11 cellular contexts compared by ENCODE assay signal in the genomic region with DNA sequence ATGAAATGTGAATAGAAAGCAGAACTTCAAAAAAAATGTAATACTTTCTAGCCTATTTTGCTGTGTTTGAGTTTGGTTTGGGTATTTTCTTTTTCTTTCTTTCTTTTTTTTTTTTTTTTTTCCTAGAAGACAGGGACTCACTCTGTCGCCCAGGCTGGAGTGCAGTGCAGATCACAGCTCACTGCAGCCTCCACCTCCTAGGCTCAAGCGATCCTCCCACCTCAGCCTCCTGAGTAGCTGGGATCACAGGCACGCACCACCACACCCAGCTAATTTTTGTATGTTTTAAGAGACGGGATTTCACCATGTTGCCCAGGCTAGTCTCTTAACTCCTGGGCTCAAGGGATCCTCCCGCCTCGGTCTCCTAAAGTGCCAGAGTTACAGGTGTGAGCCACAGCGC. TPM values are rescaled to one million over a fixed set of nuclear protein-coding genes. Genes with fewer than 3 reads are reported as not detected.
DNase-seq lines count a peak whose midpoint lies in the region; ATAC-seq and TF ChIP-seq lines count a peak whose summit lies in the region.
"Not testable (repeated sequence)": the region's sequence is repeated elsewhere in the genome, so short reads cannot be mapped to it uniquely, and the experiment has no call there.
"Had no signal": no experiment of that assay in that cellular context is flagged by ENCODE, and none has a peak within 500 bp of the region (broad histone marks: within the 10 kb centered on the region; RNA-seq: fewer than 3 reads in every experiment).

No MANE protein-coding gene starts in this region.

- H3K4me3 Mint-ChIP-seq in activated naive CD8-positive, alpha-beta T cell treated with anti-CD3 and anti-CD28 coated beads, Interleukin-2, amount 10 ng/mL, durations not matched to agents 7 days and 5 days: peak overlapping the region; percentile 97
- H3K4me3 Mint-ChIP-seq in endodermal cell: peak overlapping the region; percentile 91

- not testable (repeated sequence) for H3K27ac ChIP-seq in HL-60 (replicated peaks); SU-DHL-6 (ENCODE audit: low read depth, low read length); endodermal cell (ENCODE audit: low read depth, low read length); iPS-20b (ENCODE audit: low read length); neural cell (ENCODE audit: low read length)
- peak overlapping the region in 4 of 5 donors; percentile 85 to 91 (median 88) for H3K27ac ChIP-seq in stomach

- not testable (repeated sequence) for H3K9me2 ChIP-seq in SU-DHL-6 (replicated peaks; ENCODE audit: insufficient read depth, low read length); neural cell (ENCODE audit: insufficient read depth, low read length)

- not testable (repeated sequence) for H3K9me3 Mint-ChIP-seq in activated naive CD8-positive, alpha-beta T cell treated with anti-CD3 and anti-CD28 coated beads, Interleukin-2, amount 10 ng/mL, durations not matched to agents 7 days and 5 days; endodermal cell

- H3K36me3 ChIP-seq in BE2C (peaks cover 30% of the 10 kb centered on the region), SU-DHL-6 (ENCODE audit: low read length) (peaks cover 24% of the 10 kb centered on the region), endodermal cell (ENCODE audit: control insufficient read depth, insufficient read depth, low read length) (peaks cover 34% of the 10 kb centered on the region), iPS-20b (ENCODE audit: insufficient read depth, low read depth, low read length) (peaks cover 41% of the 10 kb centered on the region), stomach (peaks cover 11 to 46% (median 37%) of the 10 kb centered on the region in 4 donors)
- H3K36me3 ChIP-seq in neural cell (ENCODE audit: insufficient read depth, low read length): not testable (repeated sequence)

- H3K27me3 ChIP-seq in BE2C; HL-60 (ENCODE audit: insufficient read depth, poor library complexity, severe bottlenecking); SU-DHL-6 (ENCODE audit: low read length); endodermal cell (ENCODE audit: control insufficient read depth, insufficient read depth, low read length, poor library complexity, severe bottlenecking); iPS-20b (ENCODE audit: insufficient read depth, low read length); neural cell (ENCODE audit: insufficient read depth, low read depth, low read length); stomach: not testable (repeated sequence)

- peak overlapping the region; percentile 82 for H3K9ac ChIP-seq in SU-DHL-6 (ENCODE audit: low read length)
- peak overlapping the region; percentile 88 for H3K9ac ChIP-seq in endodermal cell (ENCODE audit: extremely low read depth, low read length, poor library complexity, severe bottlenecking)
- peak overlapping the region; percentile 95; the same call in 1 of the 2 replicates for H3K9ac ChIP-seq in iPS-20b (ENCODE audit: low read depth, low read length)
- peak overlapping the region; percentile 86 for H3K9ac ChIP-seq in neural cell (ENCODE audit: low read length)

- peaks cover 18% of the 10 kb centered on the region for H3F3A ChIP-seq in SU-DHL-6 (ENCODE audit: insufficient read depth)
- not testable (repeated sequence) for H3F3A ChIP-seq in neural cell (ENCODE audit: insufficient read depth, low read length, poor library complexity, severe bottlenecking)

- H2AFZ ChIP-seq in SU-DHL-6 (ENCODE audit: low read depth, low read length, severe bottlenecking); neural cell (ENCODE audit: low read depth, low read length): not testable (repeated sequence)

- H3K36me3 Mint-ChIP-seq in activated naive CD8-positive, alpha-beta T cell treated with anti-CD3 and anti-CD28 coated beads, Interleukin-2, amount 10 ng/mL, durations not matched to agents 7 days and 5 days: peaks cover 22% of the 10 kb centered on the region
- H3K36me3 Mint-ChIP-seq in endodermal cell (ENCODE audit: low read depth): peaks cover 15% of the 10 kb centered on the region

- H3K79me2 ChIP-seq in SU-DHL-6 (ENCODE audit: insufficient read depth, low read length): peaks cover 62% of the 10 kb centered on the region
- H3K79me2 ChIP-seq in neural cell (replicated peaks; ENCODE audit: insufficient read depth, low read length): peaks cover 56% of the 10 kb centered on the region

- not testable (repeated sequence) for TF ChIP-seq EP300 in neural cell (conservative IDR thresholded peaks at IDR 0.05; ENCODE audit: poor library complexity, severe bottlenecking); stomach (IDR thresholded peaks at IDR 0.05)

- DNase-seq in BE2C; HL-60 (ENCODE audit: low read depth in 1 of 2, low spot score in 1 of 2); activated naive CD8-positive, alpha-beta T cell treated with anti-CD3 and anti-CD28 coated beads, Interleukin-2, amount 10 ng/mL, durations not matched to agents 7 days and 5 days; endodermal cell; stomach: not testable (repeated sequence)

- peak overlapping the region; percentile 82 for H3K4me2 ChIP-seq in SU-DHL-6 (ENCODE audit: low read depth, low read length, poor library complexity, severe bottlenecking)
- H3K4me2 ChIP-seq in neural cell (ENCODE audit: low read length): peak overlapping the region; percentile 51

- TF ChIP-seq CTCF in BE2C (IDR thresholded peaks at IDR 0.05; ENCODE audit: low read depth, low read length); HL-60 (IDR thresholded peaks at IDR 0.05; ENCODE audit: insufficient read depth, low read length); SU-DHL-6 (IDR thresholded peaks at IDR 0.05; ENCODE audit: insufficient read depth, low read length, poor library complexity, severe bottlenecking); endodermal cell (conservative IDR thresholded peaks at IDR 0.05); neural cell (IDR thresholded peaks at IDR 0.05; ENCODE audit: poor library complexity, severe bottlenecking); stomach (IDR thresholded peaks at IDR 0.05): not testable (repeated sequence)

- TF ChIP-seq RAD21 in neural cell (conservative IDR thresholded peaks at IDR 0.05): not testable (repeated sequence)

- not testable (repeated sequence) for H3K27me3 Mint-ChIP-seq in activated naive CD8-positive, alpha-beta T cell treated with anti-CD3 and anti-CD28 coated beads, Interleukin-2, amount 10 ng/mL, durations not matched to agents 7 days and 5 days; endodermal cell (ENCODE audit: insufficient read depth)

- H3K27ac Mint-ChIP-seq in activated naive CD8-positive, alpha-beta T cell treated with anti-CD3 and anti-CD28 coated beads, Interleukin-2, amount 10 ng/mL, durations not matched to agents 7 days and 5 days: peak overlapping the region; percentile 59
- H3K27ac Mint-ChIP-seq in endodermal cell: not testable (repeated sequence)

- not testable (repeated sequence) for H3K4me1 ChIP-seq in BE2C; endodermal cell (ENCODE audit: control insufficient read depth, insufficient read depth, low read length); iPS-20b (ENCODE audit: insufficient read depth, low read length)
- peaks cover 17 to 60% (median 37%) of the 10 kb centered on the region in 4 donors for H3K4me1 ChIP-seq in stomach

- intact Hi-C loops in stomach (cut with DNase I; ENCODE audit: low total_unique reads): loop anchor here (10.0 kb wide), 1 partner anchor 82 kb away; no protein-coding TSS in a partner anchor

- ATAC-seq in activated naive CD8-positive, alpha-beta T cell treated with anti-CD3 and anti-CD28 coated beads, Interleukin-2, amount 10 ng/mL, durations not matched to agents 7 days and 5 days (ENCODE audit: low read depth): not testable (repeated sequence)

- TF ChIP-seq POLR2A in stomach (IDR thresholded peaks at IDR 0.05): not testable (repeated sequence)

- WGBS in endodermal cell (ENCODE audit: insufficient coverage in 1 of 2, insufficient read length in 1 of 2), 2 experiments: 85 to 93% methylated on average over 6 to 7 of the region's 7 CpGs
- 69 to 81% (median 75%) methylated on average over 7 of the region's 7 CpGs for WGBS in stomach, 5 donors

- peaks cover 42% of the 10 kb centered on the region for H3K4me1 Mint-ChIP-seq in activated naive CD8-positive, alpha-beta T cell treated with anti-CD3 and anti-CD28 coated beads, Interleukin-2, amount 10 ng/mL, durations not matched to agents 7 days and 5 days
- peaks cover 22% of the 10 kb centered on the region for H3K4me1 Mint-ChIP-seq in endodermal cell

- peak overlapping the region; percentile 95 for H3K4me3 ChIP-seq in BE2C (ENCODE audit: low read depth, low read length)
- H3K4me3 ChIP-seq in HL-60 (replicated peaks; ENCODE audit: insufficient read depth, low read length): peak overlapping the region; percentile 87
- H3K4me3 ChIP-seq in SU-DHL-6 (ENCODE audit: insufficient read depth, low read length, poor library complexity, severe bottlenecking): peak overlapping the region; percentile 97
- H3K4me3 ChIP-seq in endodermal cell (ENCODE audit: low read length): peak overlapping the region; percentile 100
- H3K4me3 ChIP-seq in iPS-20b (ENCODE audit: low read length): peak overlapping the region; percentile 98
- peak overlapping the region; percentile 90 for H3K4me3 ChIP-seq in neural cell (ENCODE audit: low read length)
- peak overlapping the region; percentile 87 to 99 (median 90) for H3K4me3 ChIP-seq in stomach

- peaks cover 24% of the 10 kb centered on the region for H4K20me1 ChIP-seq in SU-DHL-6 (ENCODE audit: low read depth, low read length)
- H4K20me1 ChIP-seq in neural cell (ENCODE audit: insufficient read depth): not testable (repeated sequence)

- not testable (repeated sequence) for H3K9me3 ChIP-seq in BE2C; SU-DHL-6 (ENCODE audit: insufficient read depth, low read length); endodermal cell (ENCODE audit: control insufficient read depth, low read length); iPS-20b (ENCODE audit: insufficient read depth, low read depth, low read length); neural cell (ENCODE audit: low read length); stomach

- POLR2A ChIA-PET in activated naive CD8-positive, alpha-beta T cell treated with anti-CD3 and anti-CD28 coated beads, Interleukin-2, amount 10 ng/mL, durations not matched to agents 7 days and 5 days (lab: Charles Lee): interaction anchor here (0.6 to 2.1 kb wide), 4 partner anchors 28 to 358 kb away, joined by 3 to 19 read pairs (median 6); a partner anchor contains a TSS

RNA-seq across cellular contexts. Expression of a gene that starts 1.2 kb away (rescaled TPM):
- polyA plus RNA-seq in BE2C (2012; ENCODE audit: insufficient read depth, insufficient read length, low read depth): 599 TPM
- total RNA-seq in activated naive CD8-positive, alpha-beta T cell treated with anti-CD3 and anti-CD28 coated beads, Interleukin-2, amount 10 ng/mL, durations not matched to agents 7 days and 5 days: 100 to 1,000 TPM; 202 to 224 TPM
- 100 to 1,000 TPM; 214 to 283 TPM for total RNA-seq in endodermal cell
- 189 TPM for polyA plus RNA-seq in endodermal cell (2013, experiment 1 of 2)
- polyA plus RNA-seq in endodermal cell (2013, experiment 2 of 2): 171 TPM
- 107 and 153 TPM in 2 replicates for polyA plus RNA-seq in neural cell
- polyA minus RNA-seq in neural cell: 39.4 and 44.3 TPM in 2 replicates
- total RNA-seq in stomach: 100 to 1,000 TPM in 4 of 5 donors, 10 to 100 TPM in 1; 98.5 to 152 (median 113) TPM
- polyA plus RNA-seq in stomach: 100 to 1,000 TPM; 233 to 312 (median 288) TPM

RNA-seq across cellular contexts. Expression of a gene that starts 33.7 kb away (rescaled TPM):
- polyA plus RNA-seq in BE2C (2012; ENCODE audit: insufficient read depth, insufficient read length, low read depth): 98.7 TPM
- total RNA-seq in activated naive CD8-positive, alpha-beta T cell treated with anti-CD3 and anti-CD28 coated beads, Interleukin-2, amount 10 ng/mL, durations not matched to agents 7 days and 5 days: 100 to 1,000 TPM; 117 to 126 TPM
- 10 to 100 TPM; 76.9 to 78.8 TPM for total RNA-seq in endodermal cell
- polyA plus RNA-seq in endodermal cell (2013, experiment 1 of 2): 31.8 TPM
- 34.7 TPM for polyA plus RNA-seq in endodermal cell (2013, experiment 2 of 2)
- polyA plus RNA-seq in neural cell: 16.7 and 24.2 TPM in 2 replicates
- polyA minus RNA-seq in neural cell: 93.2 and 135 TPM in 2 replicates
- 10 to 100 TPM; 22.0 to 98.2 (median 79.8) TPM for total RNA-seq in stomach
- polyA plus RNA-seq in stomach: 1 to 10 TPM; 4.5 to 6.4 (median 5.3) TPM

RNA-seq across cellular contexts. Expression of a gene that starts 43.2 kb away (rescaled TPM):
- 15.4 TPM for polyA plus RNA-seq in BE2C (2012; ENCODE audit: insufficient read depth, insufficient read length, low read depth)
- 10 to 100 TPM; 43.4 to 44.4 TPM for total RNA-seq in activated naive CD8-positive, alpha-beta T cell treated with anti-CD3 and anti-CD28 coated beads, Interleukin-2, amount 10 ng/mL, durations not matched to agents 7 days and 5 days
- 10 to 100 TPM; 39.6 to 42.6 TPM for total RNA-seq in endodermal cell
- 27.3 TPM for polyA plus RNA-seq in endodermal cell (2013, experiment 1 of 2)
- 26.2 TPM for polyA plus RNA-seq in endodermal cell (2013, experiment 2 of 2)
- 33.0 and 36.9 TPM in 2 replicates for polyA plus RNA-seq in neural cell
- 61.6 and 70.0 TPM in 2 replicates for polyA minus RNA-seq in neural cell
- total RNA-seq in stomach: 10 to 100 TPM; 17.1 to 68.8 (median 50.7) TPM
- polyA plus RNA-seq in stomach: 10 to 100 TPM in 1 of 3 donors, 1 to 10 TPM in 2; 3.5 to 11.8 (median 4.0) TPM

RNA-seq across cellular contexts. Expression of a gene that starts 58.5 kb away (rescaled TPM):
- 1.4 TPM for polyA plus RNA-seq in BE2C (2012; ENCODE audit: insufficient read depth, insufficient read length, low read depth)
- total RNA-seq in activated naive CD8-positive, alpha-beta T cell treated with anti-CD3 and anti-CD28 coated beads, Interleukin-2, amount 10 ng/mL, durations not matched to agents 7 days and 5 days: 100 to 1,000 TPM; 199 to 212 TPM
- total RNA-seq in endodermal cell: not detected
- not detected for polyA plus RNA-seq in endodermal cell (2013, experiment 1 of 2)
- not detected for polyA plus RNA-seq in endodermal cell (2013, experiment 2 of 2)
- polyA plus RNA-seq in neural cell: not detected in 2 replicates
- not detected in 2 replicates for polyA minus RNA-seq in neural cell
- total RNA-seq in stomach: 1 to 10 TPM in 3 of 5 donors, not detected in 2; 1.2 to 9.5 (median 4.2) TPM
- polyA plus RNA-seq in stomach: under 1 TPM in 2 of 3 donors, not detected in 1; 0.18 to 0.76 TPM
- total RNA-seq: frontal cortex, lung microvascular endothelial cell, M059J had no signal
